In genomic region chr3:74752290-74752689, GRCh38 we compare ENCODE assay signal across 31 cellular contexts.
"Had no signal": no experiment of that assay in that cellular context is flagged by ENCODE, and none has a peak within 500 bp of the region (broad histone marks: within the 10 kb centered on the region; RNA-seq: fewer than 3 reads in every experiment).

No MANE protein-coding gene starts in this region.

- H3K27me3 ChIP-seq: adrenal gland, ascending aorta, cardiac muscle cell had no signal

- DNase-seq: activated B cell treated with CpG ODN at 0.5 μM for 24 hours; activated CD4-positive, alpha-beta memory T cell treated with anti-CD3 and anti-CD28 coated beads for 36 hours; activated CD4-positive, alpha-beta T cell treated with anti-CD3 and anti-CD28 coated beads for 4 hours; activated CD4-positive, alpha-beta T cell treated with anti-CD3 and anti-CD28 coated beads, Interleukin-2, amount 10 ng/mL, durations not matched to agents 24 days and 14 days; activated CD4-positive, alpha-beta T cell treated with anti-CD3 and anti-CD28 coated beads, Interleukin-2, amount 50 U/mL, for 1 hour; activated CD4-positive, alpha-beta T cell treated with anti-CD3 and anti-CD28 coated beads, Interleukin-2, amount 50 U/mL, for 4 hours; activated CD4-positive, CD25-positive, alpha-beta regulatory T cell treated with anti-CD3 and anti-CD28 coated beads, Interleukin-2, amount 50 U/mL, for 72 hours; activated CD8-positive, alpha-beta memory T cell treated with anti-CD3 and anti-CD28 coated beads, Interleukin-2, amount 50 U/mL, for 4 hours; activated CD8-positive, alpha-beta T cell treated with anti-CD3 and anti-CD28 coated beads for 36 hours; activated effector memory CD4-positive, alpha-beta T cell treated with anti-CD3 and anti-CD28 coated beads, Interleukin-2, amount 50 U/mL, for 16 hours; activated gamma-delta T cell treated with Interleukin-2 at 50 U/mL for 16 hours; activated naive CD4-positive, alpha-beta T cell; activated naive CD4-positive, alpha-beta T cell treated with anti-CD3 and anti-CD28 coated beads for 36 hours; activated naive CD4-positive, alpha-beta T cell treated with anti-CD3 and anti-CD28 coated beads, Interleukin-2, amount 50 U/mL, for 16 hours; activated naive CD8-positive, alpha-beta T cell treated with anti-CD3 and anti-CD28 coated beads for 36 hours; activated T-cell treated with anti-CD3 and anti-CD28 coated beads for 4 hours; activated T-cell treated with anti-CD3 and anti-CD28 coated beads, Interleukin-2, amount 50 U/mL, for 1 hour; activated T-cell treated with anti-CD3 and anti-CD28 coated beads, Interleukin-2, amount 50 U/mL, for 4 hours; activated T-cell treated with anti-CD3 and anti-CD28 coated beads, Interleukin-2, amount 50 U/mL, for 72 hours; adrenal gland; amniotic stem cell; anterior cingulate cortex; caudate nucleus; cerebellar nuclear complex; T-helper 17 cell; T-helper 9 cell had no signal

- ATAC-seq: activated CD8-positive, alpha-beta T cell treated with anti-CD3 and anti-CD28 coated beads for 36 hours; activated naive CD4-positive, alpha-beta T cell treated with anti-CD3 and anti-CD28 coated beads, Interleukin-2, amount 50 U/mL, for 72 hours; activated T-cell treated with anti-CD3 and anti-CD28 coated beads, Interleukin-2, amount 50 U/mL, for 4 hours; activated T-cell treated with anti-CD3 and anti-CD28 coated beads, Interleukin-2, amount 50 U/mL, for 72 hours; activated T-helper 17 cell treated with anti-CD3 and anti-CD28 coated beads, Interleukin-2, amount 50 U/mL, for 72 hours; T-helper 17 cell had no signal

- H3K27ac ChIP-seq: adrenal gland, ascending aorta, cardiac muscle cell, VCaP had no signal

- H3K36me3 ChIP-seq: adrenal gland, ascending aorta, cardiac muscle cell had no signal

- H3K4me3 ChIP-seq: adrenal gland, ascending aorta, cardiac muscle cell had no signal

- H3K9me3 ChIP-seq: adrenal gland, ascending aorta had no signal

- H3K4me1 ChIP-seq: adrenal gland, ascending aorta had no signal
